Comparison of ENCODE assay signal across 29 cellular contexts in the genomic region with DNA sequence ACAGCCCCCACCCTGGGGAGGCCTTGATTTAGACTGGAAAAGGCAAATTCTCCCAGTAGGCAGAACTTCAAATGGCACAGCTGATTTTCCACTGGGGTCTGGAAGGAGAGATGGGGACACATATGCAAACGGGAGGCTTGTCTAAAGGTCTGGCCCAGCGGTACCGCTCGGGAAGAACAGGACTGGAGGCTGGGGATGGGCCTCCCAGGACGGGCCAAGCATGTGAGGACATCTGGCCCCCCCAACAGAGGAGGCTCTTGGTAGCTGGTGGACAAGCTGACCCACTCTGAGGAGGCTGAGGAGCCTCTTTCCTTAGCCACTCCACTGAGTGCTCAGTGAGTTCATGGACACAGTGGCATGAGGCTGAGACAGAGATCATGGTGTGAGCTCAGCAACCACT.
"Had no signal": no experiment of that assay in that cellular context is flagged by ENCODE, and none has a peak within 500 bp of the region (broad histone marks: within the 10 kb centered on the region; RNA-seq: fewer than 3 reads in every experiment).

No MANE protein-coding gene starts in this region.

- H3K9ac ChIP-seq: parathyroid adenoma had no signal

- DNase-seq: naive B cell; naive thymus-derived CD8-positive, alpha-beta T cell; nephron progenitor cell; occipital lobe; ovary; psoas muscle; right lobe of liver; sigmoid colon; small intestine; stimulated activated CD4-positive, alpha-beta T cell treated with anti-CD3 and anti-CD28 coated beads, Interleukin-15, amount 100 ng/mL, for 24 hours; stimulated activated CD4-positive, alpha-beta T cell treated with anti-CD3 and anti-CD28 coated beads, Interleukin-2, amount 100 ng/mL, for 24 hours; stimulated activated CD4-positive, alpha-beta T cell treated with anti-CD3 and anti-CD28 coated beads, Interleukin-2, amount 100 ng/mL, for 48 hours; stimulated activated CD4-positive, alpha-beta T cell treated with anti-CD3 and anti-CD28 coated beads, Interleukin-4, amount 100 ng/mL, for 24 hours; stimulated activated naive CD4-positive, alpha-beta T cell; stimulated activated naive CD8-positive, alpha-beta T cell treated with anti-CD3 and anti-CD28 coated beads, Interleukin-15, amount 100 ng/mL, for 72 hours; stimulated activated naive CD8-positive, alpha-beta T cell treated with anti-CD3 and anti-CD28 coated beads, Interleukin-15, Interleukin-2, amounts not matched to agents 100 U/mL and 50 U/mL, for 24 hours; substantia nigra; thyroid gland; trophoblast cell; upper lobe of left lung; uterus had no signal

- ATAC-seq: naive thymus-derived CD8-positive, alpha-beta T cell; psoas muscle; right cardiac atrium; stimulated activated naive CD8-positive, alpha-beta T cell treated with anti-CD3 and anti-CD28 coated beads, Interleukin-15, amount 100 ng/mL, for 72 hours; stimulated activated naive CD8-positive, alpha-beta T cell treated with anti-CD3 and anti-CD28 coated beads, Interleukin-15, Interleukin-2, amounts not matched to agents 100 U/mL and 50 U/mL, for 24 hours had no signal

- H3K4me1 ChIP-seq: parathyroid adenoma, psoas muscle, right lobe of liver, sigmoid colon, tibial nerve, upper lobe of left lung, uterus had no signal

- H3K36me3 Mint-ChIP-seq: naive B cell; natural killer cell treated with Interleukin-12 subunit alpha and Interleukin-12 subunit beta and Interleukin-15 and Interleukin-18, amount 100 ng/mL, for 72 hours; stimulated activated effector memory CD8-positive, alpha-beta T cell treated with anti-CD3 and anti-CD28 coated beads, Interleukin-12 subunit alpha, Interleukin-12 subunit beta, amount 100 ng/mL, for 72 hours had no signal

- H3K36me3 ChIP-seq: ovary, right lobe of liver, sigmoid colon, thoracic aorta, thyroid gland, tibial nerve, upper lobe of left lung, uterus had no signal

- H3K4me3 ChIP-seq: ovary, psoas muscle, right lobe of liver, sigmoid colon, thoracic aorta, thyroid gland, tibial nerve, upper lobe of left lung, uterus had no signal

- H3K79me2 ChIP-seq: parathyroid adenoma had no signal

- FAIRE-seq: small intestine had no signal

- H3K9me3 Mint-ChIP-seq: natural killer cell treated with Interleukin-12 subunit alpha and Interleukin-12 subunit beta and Interleukin-15 and Interleukin-18, amount 100 ng/mL, for 72 hours; stimulated activated effector memory CD8-positive, alpha-beta T cell treated with anti-CD3 and anti-CD28 coated beads, Interleukin-12 subunit alpha, Interleukin-12 subunit beta, amount 100 ng/mL, for 72 hours had no signal

- H2AFZ ChIP-seq: parathyroid adenoma had no signal

- H3K27ac Mint-ChIP-seq: naive B cell; naive thymus-derived CD8-positive, alpha-beta T cell; natural killer cell treated with Interleukin-12 subunit alpha and Interleukin-12 subunit beta and Interleukin-15 and Interleukin-18, amount 100 ng/mL, for 72 hours; nephron progenitor cell; progenitor cell of endocrine pancreas; stimulated activated effector memory CD8-positive, alpha-beta T cell treated with anti-CD3 and anti-CD28 coated beads, Interleukin-12 subunit alpha, Interleukin-12 subunit beta, amount 100 ng/mL, for 72 hours; stimulated activated naive CD8-positive, alpha-beta T cell treated with anti-CD3 and anti-CD28 coated beads, Interleukin-15, amount 100 ng/mL, for 72 hours had no signal

- H3K27ac ChIP-seq: ovary, parathyroid adenoma, psoas muscle, right lobe of liver, sigmoid colon, thoracic aorta, thyroid gland, tibial nerve, upper lobe of left lung, uterus had no signal

- H3K27me3 ChIP-seq: ovary, right lobe of liver, thyroid gland, tibial nerve, upper lobe of left lung, uterus had no signal

- H3K9me3 ChIP-seq: ovary, psoas muscle, right lobe of liver, sigmoid colon, thoracic aorta, thyroid gland, upper lobe of left lung, uterus had no signal

- H3K4me1 Mint-ChIP-seq: naive B cell; naive thymus-derived CD8-positive, alpha-beta T cell; neural crest cell; stimulated activated effector memory CD8-positive, alpha-beta T cell treated with anti-CD3 and anti-CD28 coated beads, Interleukin-12 subunit alpha, Interleukin-12 subunit beta, amount 100 ng/mL, for 72 hours; stimulated activated naive CD8-positive, alpha-beta T cell treated with anti-CD3 and anti-CD28 coated beads, Interleukin-15, amount 100 ng/mL, for 72 hours had no signal

- H3K4me3 Mint-ChIP-seq: naive B cell; naive thymus-derived CD8-positive, alpha-beta T cell; natural killer cell treated with Interleukin-12 subunit alpha and Interleukin-12 subunit beta and Interleukin-15 and Interleukin-18, amount 100 ng/mL, for 72 hours; nephron progenitor cell; neural crest cell; stimulated activated effector memory CD8-positive, alpha-beta T cell treated with anti-CD3 and anti-CD28 coated beads, Interleukin-12 subunit alpha, Interleukin-12 subunit beta, amount 100 ng/mL, for 72 hours; stimulated activated naive CD8-positive, alpha-beta T cell treated with anti-CD3 and anti-CD28 coated beads, Interleukin-15, amount 100 ng/mL, for 72 hours had no signal
